ENCODE assay signal across 8 cellular contexts in genomic region chr9:101486693-101487442, GRCh38. TPM values are rescaled to one million over a fixed set of nuclear protein-coding genes. Genes with fewer than 3 reads are reported as not detected.
DNase-seq lines count a peak whose midpoint lies in the region; FAIRE-seq and TF ChIP-seq lines count a peak whose summit lies in the region.

No MANE protein-coding gene starts in this region.

- peak; percentile 61 for FAIRE-seq in islet of Langerhans (lab: Jason Lieb, UNC)

- peak; percentile 72 for TF ChIP-seq CTCF in chondrocyte (IDR thresholded peaks at IDR 0.05)

- H3K27ac ChIP-seq in skin epidermis, result peak overlapping the region; percentile 5 to 94 (median 86)

- H3K4me3 ChIP-seq in skin epidermis, result peak overlapping the region; percentile 42 to 81 (median 53)

- peaks cover 54% of the 10 kb centered on the region for H3K27me3 Mint-ChIP-seq in activated naive CD4-positive, alpha-beta T cell treated with anti-CD3 and anti-CD28 coated beads, Interleukin-2, amount 10 ng/mL, durations not matched to agents 7 days and 5 days
- H3K27me3 Mint-ChIP-seq in chondrocyte (ENCODE audit: low read depth), result no peaks in the 10 kb centered on the region

- CTCF ChIA-PET in activated naive CD4-positive, alpha-beta T cell treated with anti-CD3 and anti-CD28 coated beads, Interleukin-2, amount 10 ng/mL, durations not matched to agents 7 days and 5 days (lab: Charles Lee), result interaction anchor here (1.2 kb wide), 1 partner anchor 11 kb away, joined by 4 read pairs; no protein-coding TSS in a partner anchor

- in situ Hi-C loops in KBM-7 (cut with MboI; ENCODE audit: low pct_unique_long_range_greater_than_20kb, low sequenced_read_pairs), result no loop called here

- no peak overlapping the region for H3K27ac Mint-ChIP-seq in activated naive CD4-positive, alpha-beta T cell treated with anti-CD3 and anti-CD28 coated beads, Interleukin-2, amount 10 ng/mL, durations not matched to agents 7 days and 5 days
- H3K27ac Mint-ChIP-seq in chondrocyte (ENCODE audit: unreplicated experiment), result peak overlapping the region; percentile 93

- no peaks in the 10 kb centered on the region for H3K9me3 Mint-ChIP-seq in activated naive CD4-positive, alpha-beta T cell treated with anti-CD3 and anti-CD28 coated beads, Interleukin-2, amount 10 ng/mL, durations not matched to agents 7 days and 5 days
- H3K9me3 Mint-ChIP-seq in chondrocyte (ENCODE audit: low read depth), result peaks cover 6% of the 10 kb centered on the region

- peaks cover 9% of the 10 kb centered on the region for H3K4me1 Mint-ChIP-seq in activated naive CD4-positive, alpha-beta T cell treated with anti-CD3 and anti-CD28 coated beads, Interleukin-2, amount 10 ng/mL, durations not matched to agents 7 days and 5 days
- H3K4me1 Mint-ChIP-seq in chondrocyte (ENCODE audit: low read depth), result peaks cover 30% of the 10 kb centered on the region

- no peaks in the 10 kb centered on the region for H3K36me3 Mint-ChIP-seq in activated naive CD4-positive, alpha-beta T cell treated with anti-CD3 and anti-CD28 coated beads, Interleukin-2, amount 10 ng/mL, durations not matched to agents 7 days and 5 days
- no peaks in the 10 kb centered on the region for H3K36me3 Mint-ChIP-seq in chondrocyte (ENCODE audit: low read depth)

- peak; percentile 24 for DNase-seq in activated naive CD4-positive, alpha-beta T cell treated with anti-CD3 and anti-CD28 coated beads, Interleukin-2, amount 10 ng/mL, durations not matched to agents 7 days and 5 days
- no peak for DNase-seq in activated naive CD4-positive, alpha-beta T cell treated with Interleukin-2 at 50 U/mL for 16 hours
- DNase-seq in NCI-H748 treated with DMSO at 0.1 percent for 48 hours (lab: John Stamatoyannopoulos, UW) (peak; percentile 81), chondrocyte (ENCODE audit: low spot score) (peak; percentile 93), KBM-7 (no peak), T-helper 9 cell (no peak)

- H3K4me3 Mint-ChIP-seq in activated naive CD4-positive, alpha-beta T cell treated with anti-CD3 and anti-CD28 coated beads, Interleukin-2, amount 10 ng/mL, durations not matched to agents 7 days and 5 days, result peak overlapping the region; percentile 22
- H3K4me3 Mint-ChIP-seq in chondrocyte (ENCODE audit: unreplicated experiment), result peak overlapping the region; percentile 91

RNA-seq across cellular contexts. Expression of gene RNF20, which starts 46.8 kb away (rescaled TPM):
- 42.6 to 68.6 TPM (median 47.4 TPM) in 3 replicates for total RNA-seq in chondrocyte

RNA-seq across cellular contexts. Expression of gene ALDOB, which starts 51.3 kb away (rescaled TPM):
- total RNA-seq in chondrocyte, result 0.25 TPM in 1 of 3 replicates, not detected in the others

Comparison
In these comparisons a context has a peak if more than half of its experiments do, and no peak if none do; other contexts are left out.
1. DNase-seq: peak in activated naive CD4-positive, alpha-beta T cell treated with anti-CD3 and anti-CD28 coated beads, Interleukin-2, amount 10 ng/mL, durations not matched to agents 7 days and 5 days (single experiment), NCI-H748 treated with DMSO at 0.1 percent for 48 hours (single experiment) and chondrocyte (single experiment); none in activated naive CD4-positive, alpha-beta T cell treated with Interleukin-2 at 50 U/mL for 16 hours (single experiment), KBM-7 (single experiment) and T-helper 9 cell (single experiment).